ENCODE assay signal across 34 cellular contexts in the genomic region with DNA sequence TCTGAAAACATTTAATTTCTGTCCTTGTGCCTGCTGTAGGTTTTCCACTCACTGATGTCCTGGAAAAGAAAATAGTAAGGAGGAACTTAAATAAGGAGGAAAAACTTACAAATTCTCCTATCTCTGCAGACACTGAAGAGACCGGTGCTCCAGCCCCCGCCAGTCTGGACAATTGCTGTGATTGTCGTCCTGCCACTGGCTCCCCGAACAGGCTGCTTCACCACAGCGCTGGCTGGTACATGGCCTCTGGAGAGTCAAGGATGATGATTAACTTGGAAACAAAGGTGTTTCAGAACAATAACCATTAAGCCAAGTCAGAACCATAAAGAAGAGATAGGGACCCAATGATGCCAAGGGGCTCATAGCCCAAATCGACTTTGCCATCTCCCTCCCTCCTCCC. TPM values are rescaled to one million over a fixed set of nuclear protein-coding genes. Genes with fewer than 3 reads are reported as not detected.
"Had no signal": no experiment of that assay in that cellular context is flagged by ENCODE, and none has a peak within 500 bp of the region (broad histone marks: within the 10 kb centered on the region; RNA-seq: fewer than 3 reads in every experiment).

No MANE protein-coding gene starts in this region.

- H3K4me3 Mint-ChIP-seq: activated B cell treated with CpG ODN at 0.5 μM for 24 hours; activated CD4-positive, alpha-beta memory T cell treated with anti-CD3 and anti-CD28 coated beads, Interleukin-2, amount 10 ng/mL, durations not matched to agents 7 days and 5 days; activated CD4-positive, alpha-beta T cell treated with anti-CD3 and anti-CD28 coated beads for 36 hours; activated CD4-positive, alpha-beta T cell treated with anti-CD3 and anti-CD28 coated beads, Interleukin-2, amount 10 ng/mL, durations not matched to agents 7 days and 5 days; activated naive CD4-positive, alpha-beta T cell treated with anti-CD3 and anti-CD28 coated beads, Interleukin-2, amount 10 ng/mL, durations not matched to agents 7 days and 5 days; activated naive CD8-positive, alpha-beta T cell treated with anti-CD3 and anti-CD28 coated beads, Interleukin-2, amount 10 ng/mL, durations not matched to agents 7 days and 5 days; activated T-cell treated with anti-CD3 and anti-CD28 coated beads, Interleukin-2, amount 50 U/mL, for 24 hours; activated T-cell treated with anti-CD3 and anti-CD28 coated beads, Interleukin-2, amount 50 U/mL, for 72 hours; brain; T-helper 17 cell; T-helper 2 cell treated with Interferon-gamma antibody and Interleukin-4, amounts not matched to agents 5 μg/mL and 100 μg/mL, for 36 hours had no signal

- H3K9me3 Mint-ChIP-seq: activated B cell treated with CpG ODN at 0.5 μM for 24 hours; activated CD4-positive, alpha-beta memory T cell treated with anti-CD3 and anti-CD28 coated beads, Interleukin-2, amount 10 ng/mL, durations not matched to agents 7 days and 5 days; activated CD4-positive, alpha-beta T cell treated with anti-CD3 and anti-CD28 coated beads, Interleukin-2, amount 10 ng/mL, durations not matched to agents 7 days and 5 days; activated naive CD4-positive, alpha-beta T cell treated with anti-CD3 and anti-CD28 coated beads, Interleukin-2, amount 10 ng/mL, durations not matched to agents 7 days and 5 days; activated naive CD4-positive, alpha-beta T cell treated with anti-CD3 and anti-CD28 coated beads, Interleukin-2, amount 50 U/mL, for 72 hours; activated naive CD8-positive, alpha-beta T cell treated with anti-CD3 and anti-CD28 coated beads, Interleukin-2, amount 10 ng/mL, durations not matched to agents 7 days and 5 days; activated T-cell treated with anti-CD3 and anti-CD28 coated beads, Interleukin-2, amount 50 U/mL, for 24 hours; activated T-cell treated with anti-CD3 and anti-CD28 coated beads, Interleukin-2, amount 50 U/mL, for 72 hours; brain; T-helper 2 cell treated with Interferon-gamma antibody and Interleukin-4, amounts not matched to agents 5 μg/mL and 100 μg/mL, for 36 hours had no signal

- H3K27ac ChIP-seq: ascending aorta, breast epithelium, cardiac muscle cell, colonic mucosa, epithelial cell of prostate, esophagus squamous epithelium, gastroesophageal sphincter, WERI-Rb-1 had no signal

- DNase-seq: activated B cell treated with CpG ODN at 0.5 μM for 24 hours; activated CD4-positive, alpha-beta memory T cell treated with anti-CD3 and anti-CD28 coated beads, Interleukin-2, amount 10 ng/mL, durations not matched to agents 7 days and 5 days; activated CD4-positive, alpha-beta T cell treated with anti-CD3 and anti-CD28 coated beads for 36 hours; activated CD4-positive, alpha-beta T cell treated with anti-CD3 and anti-CD28 coated beads, Interleukin-2, amount 10 ng/mL, durations not matched to agents 7 days and 5 days; activated CD4-positive, alpha-beta T cell treated with anti-CD3 and anti-CD28 coated beads, Interleukin-2, amount 50 U/mL, for 4 hours; activated CD8-positive, alpha-beta memory T cell treated with anti-CD3 and anti-CD28 coated beads, Interleukin-2, amount 50 U/mL, for 48 hours; activated gamma-delta T cell; activated naive CD4-positive, alpha-beta T cell; activated naive CD4-positive, alpha-beta T cell treated with anti-CD3 and anti-CD28 coated beads, Interleukin-2, amount 10 ng/mL, durations not matched to agents 7 days and 5 days; activated naive CD8-positive, alpha-beta T cell treated with anti-CD3 and anti-CD28 coated beads, Interleukin-2, amount 10 ng/mL, durations not matched to agents 7 days and 5 days; activated T-cell treated with anti-CD3 and anti-CD28 coated beads for 4 hours; activated T-cell treated with anti-CD3 and anti-CD28 coated beads, Interleukin-2, amount 50 U/mL, for 24 hours; activated T-cell treated with anti-CD3 and anti-CD28 coated beads, Interleukin-2, amount 50 U/mL, for 72 hours; central memory CD4-positive, alpha-beta T cell; cerebellar nuclear complex; colonic mucosa; effector CD8-positive, alpha-beta T cell; esophagus squamous epithelium; foreskin melanocyte; T-helper 1 cell; T-helper 17 cell; T1000; WERI-Rb-1 had no signal

- H3K36me3 Mint-ChIP-seq: activated naive CD4-positive, alpha-beta T cell treated with anti-CD3 and anti-CD28 coated beads, Interleukin-2, amount 10 ng/mL, durations not matched to agents 7 days and 5 days; activated naive CD4-positive, alpha-beta T cell treated with anti-CD3 and anti-CD28 coated beads, Interleukin-2, amount 50 U/mL, for 72 hours; brain had no signal

- H3K9me3 ChIP-seq: ascending aorta, breast epithelium, colonic mucosa, esophagus squamous epithelium, gastroesophageal sphincter had no signal

- H3K4me3 ChIP-seq: ascending aorta, breast epithelium, cardiac muscle cell, colonic mucosa, esophagus squamous epithelium, gastroesophageal sphincter had no signal

- H3K27ac Mint-ChIP-seq: activated B cell treated with CpG ODN at 0.5 μM for 24 hours; activated CD4-positive, alpha-beta memory T cell treated with anti-CD3 and anti-CD28 coated beads, Interleukin-2, amount 10 ng/mL, durations not matched to agents 7 days and 5 days; activated CD4-positive, alpha-beta T cell treated with anti-CD3 and anti-CD28 coated beads for 36 hours; activated CD4-positive, alpha-beta T cell treated with anti-CD3 and anti-CD28 coated beads, Interleukin-2, amount 10 ng/mL, durations not matched to agents 7 days and 5 days; activated naive CD4-positive, alpha-beta T cell treated with anti-CD3 and anti-CD28 coated beads, Interleukin-2, amount 10 ng/mL, durations not matched to agents 7 days and 5 days; activated naive CD4-positive, alpha-beta T cell treated with anti-CD3 and anti-CD28 coated beads, Interleukin-2, amount 50 U/mL, for 72 hours; activated naive CD8-positive, alpha-beta T cell treated with anti-CD3 and anti-CD28 coated beads, Interleukin-2, amount 10 ng/mL, durations not matched to agents 7 days and 5 days; activated T-cell treated with anti-CD3 and anti-CD28 coated beads, Interleukin-2, amount 50 U/mL, for 24 hours; activated T-cell treated with anti-CD3 and anti-CD28 coated beads, Interleukin-2, amount 50 U/mL, for 72 hours; brain; T-helper 17 cell; T-helper 2 cell treated with Interferon-gamma antibody and Interleukin-4, amounts not matched to agents 5 μg/mL and 100 μg/mL, for 36 hours had no signal

- H3K27me3 ChIP-seq: ascending aorta, breast epithelium, cardiac muscle cell, colonic mucosa, esophagus squamous epithelium, gastroesophageal sphincter had no signal

- H3K4me1 ChIP-seq: ascending aorta, breast epithelium, colonic mucosa, esophagus squamous epithelium, gastroesophageal sphincter had no signal

- H3K4me1 Mint-ChIP-seq: activated B cell treated with CpG ODN at 0.5 μM for 24 hours; activated CD4-positive, alpha-beta memory T cell treated with anti-CD3 and anti-CD28 coated beads, Interleukin-2, amount 10 ng/mL, durations not matched to agents 7 days and 5 days; activated CD4-positive, alpha-beta T cell treated with anti-CD3 and anti-CD28 coated beads for 36 hours; activated CD4-positive, alpha-beta T cell treated with anti-CD3 and anti-CD28 coated beads, Interleukin-2, amount 10 ng/mL, durations not matched to agents 7 days and 5 days; activated naive CD4-positive, alpha-beta T cell treated with anti-CD3 and anti-CD28 coated beads, Interleukin-2, amount 10 ng/mL, durations not matched to agents 7 days and 5 days; activated naive CD8-positive, alpha-beta T cell treated with anti-CD3 and anti-CD28 coated beads, Interleukin-2, amount 10 ng/mL, durations not matched to agents 7 days and 5 days; T-helper 17 cell had no signal

- H3K27me3 Mint-ChIP-seq: activated B cell treated with CpG ODN at 0.5 μM for 24 hours; activated CD4-positive, alpha-beta memory T cell treated with anti-CD3 and anti-CD28 coated beads, Interleukin-2, amount 10 ng/mL, durations not matched to agents 7 days and 5 days; activated CD4-positive, alpha-beta T cell treated with anti-CD3 and anti-CD28 coated beads for 36 hours; activated CD4-positive, alpha-beta T cell treated with anti-CD3 and anti-CD28 coated beads, Interleukin-2, amount 10 ng/mL, durations not matched to agents 7 days and 5 days; activated naive CD4-positive, alpha-beta T cell treated with anti-CD3 and anti-CD28 coated beads, Interleukin-2, amount 10 ng/mL, durations not matched to agents 7 days and 5 days; activated naive CD8-positive, alpha-beta T cell treated with anti-CD3 and anti-CD28 coated beads, Interleukin-2, amount 10 ng/mL, durations not matched to agents 7 days and 5 days; activated T-cell treated with anti-CD3 and anti-CD28 coated beads, Interleukin-2, amount 50 U/mL, for 24 hours; T-helper 17 cell had no signal

- H3K36me3 ChIP-seq: ascending aorta, breast epithelium, cardiac muscle cell, colonic mucosa, esophagus squamous epithelium, gastroesophageal sphincter, WERI-Rb-1 had no signal

RNA-seq across cellular contexts. Expression of gene PLAC8L1, which starts 7.3 kb away (rescaled TPM):
- total RNA-seq: ascending aorta, breast epithelium, cardiac muscle cell, colonic mucosa, dermis microvascular lymphatic vessel endothelial cell, esophagus squamous epithelium, fibroblast of lung, fibroblast of villous mesenchyme had no signal
- polyA plus RNA-seq: fibroblast of lung had no signal
